In the genomic region with DNA sequence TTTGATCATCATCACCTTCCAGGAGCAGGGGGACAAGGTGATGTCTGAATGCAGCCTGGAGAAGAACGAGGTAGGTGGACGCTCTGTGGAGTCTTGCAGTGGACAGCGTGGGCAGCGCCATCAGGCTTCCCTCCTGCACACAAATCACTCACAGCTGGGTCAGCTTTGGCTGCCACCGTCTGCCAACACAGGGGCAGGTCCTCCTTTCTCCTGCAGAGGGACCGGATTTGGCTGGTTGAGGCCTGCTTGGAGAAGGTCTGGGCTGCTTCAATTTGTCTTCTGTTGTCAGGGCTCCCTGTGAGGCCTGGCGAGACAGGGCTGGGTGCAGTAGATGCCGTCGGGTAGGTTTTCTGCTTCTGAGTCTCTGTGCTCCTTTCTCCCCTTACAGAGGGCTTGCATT, we compare ENCODE assay signal across 16 cellular contexts.
DNase-seq lines count a peak whose midpoint lies in the region; ATAC-seq and TF ChIP-seq lines count a peak whose summit lies in the region.
"Had no signal": no experiment of that assay in that cellular context is flagged by ENCODE, and none has a peak within 500 bp of the region (broad histone marks: within the 10 kb centered on the region; RNA-seq: fewer than 3 reads in every experiment).

No MANE protein-coding gene starts in this region.

- H3K27ac Mint-ChIP-seq in endodermal cell: no peak overlapping the region
- H3K27ac Mint-ChIP-seq: B cell; CD4-positive, CD25-positive, alpha-beta regulatory T cell; CD8-positive, alpha-beta memory T cell had no signal

- no peaks in the 10 kb centered on the region for H3K9me3 ChIP-seq in left ventricle myocardium inferior (replicated peaks)
- H3K9me3 ChIP-seq in endodermal cell (ENCODE audit: control insufficient read depth, low read length): peaks cover 31% of the 10 kb centered on the region
- H3K9me3 ChIP-seq in aorta (ENCODE audit: control insufficient read depth, low read length): no peaks in the 10 kb centered on the region
- no peaks in the 10 kb centered on the region for H3K9me3 ChIP-seq in prostate gland
- H3K9me3 ChIP-seq: BLaER1 treated with 17β-estradiol and CSF1 and Interleukin-3, amounts not matched to agents 10 nM and 100 nM; Caco-2; HAP-1 had no signal

- TF ChIP-seq POLR2A in prostate gland (IDR thresholded peaks at IDR 0.05): no peak

- no peak overlapping the region for H3K9ac ChIP-seq in endodermal cell (ENCODE audit: extremely low read depth, low read length, poor library complexity, severe bottlenecking)
- H3K9ac ChIP-seq: BLaER1 treated with 17β-estradiol and CSF1 and Interleukin-3, amounts not matched to agents 10 nM and 100 nM; GM23248 had no signal

- peaks cover 12% of the 10 kb centered on the region for H3K27me3 ChIP-seq in left ventricle myocardium inferior (ENCODE audit: low read depth)
- H3K27me3 ChIP-seq in endodermal cell (ENCODE audit: control insufficient read depth, insufficient read depth, low read length, poor library complexity, severe bottlenecking): no peaks in the 10 kb centered on the region
- H3K27me3 ChIP-seq in aorta (ENCODE audit: control insufficient read depth in 1 of 2, insufficient read depth in 2 of 2, low read length in 1 of 2): no peaks in the 10 kb centered on the region
- H3K27me3 ChIP-seq in prostate gland (replicated peaks; ENCODE audit: insufficient read depth): no peaks in the 10 kb centered on the region
- H3K27me3 ChIP-seq: BLaER1 treated with 17β-estradiol and CSF1 and Interleukin-3, amounts not matched to agents 10 nM and 100 nM had no signal

- intact Hi-C loops in cardiac septum (cut with DNase I) (no loop called here), left ventricle myocardium inferior (cut with micrococcal nuclease) (no loop called here), posterior vena cava (cut with DNase I) (no loop called here), aorta (cut with DNase I) (no loop called here), prostate gland (cut with DNase I) (no loop called here)

- H3K4me1 Mint-ChIP-seq in endodermal cell: no peaks in the 10 kb centered on the region
- H3K4me1 Mint-ChIP-seq: B cell; CD8-positive, alpha-beta memory T cell had no signal

- H3K27ac ChIP-seq in left ventricle myocardium inferior (replicated peaks) (no peak overlapping the region), endodermal cell (ENCODE audit: low read depth, low read length) (no peak overlapping the region), aorta (ENCODE audit: low read depth in 1 of 2, low read length in 2 of 2) (no peak overlapping the region), prostate gland (no peak overlapping the region)
- H3K27ac ChIP-seq: BLaER1 treated with 17β-estradiol and CSF1 and Interleukin-3, amounts not matched to agents 10 nM and 100 nM; GM23248; HL-60 had no signal

- H3K27me3 Mint-ChIP-seq in endodermal cell (ENCODE audit: insufficient read depth): no peaks in the 10 kb centered on the region

- no peak for ATAC-seq in aorta (ENCODE audit: low FRiP score)
- no peak for ATAC-seq in HG02885 (IDR thresholded peaks at IDR 0.05; ENCODE audit: poor library complexity, unreplicated experiment)

- peak; percentile 46 for DNase-seq in cardiac septum (ENCODE audit: low spot score)
- DNase-seq in left ventricle myocardium inferior: no peak
- DNase-seq in endodermal cell: peak; percentile 11
- peak; percentile 52 for DNase-seq in posterior vena cava (ENCODE audit: low spot score)
- DNase-seq in aorta: peak; percentile 9 to 16
- no peak for DNase-seq in prostate gland (ENCODE audit: low spot score)
- no peak for DNase-seq in COLO668 (lab: John Stamatoyannopoulos, UW; ENCODE audit: unreplicated experiment)
- DNase-seq: CD4-positive, CD25-positive, alpha-beta regulatory T cell; CD8-positive, alpha-beta memory T cell; GM23248 had no signal

- H3K4me1 ChIP-seq in left ventricle myocardium inferior (no peaks in the 10 kb centered on the region), endodermal cell (ENCODE audit: control insufficient read depth, insufficient read depth, low read length) (no peaks in the 10 kb centered on the region), aorta (ENCODE audit: control insufficient read depth in 1 of 2, insufficient read depth in 2 of 2, low read length in 2 of 2) (no peaks in the 10 kb centered on the region), prostate gland (replicated peaks) (no peaks in the 10 kb centered on the region)
- H3K4me1 ChIP-seq: BLaER1 treated with 17β-estradiol and CSF1 and Interleukin-3, amounts not matched to agents 10 nM and 100 nM; Caco-2; HAP-1 had no signal

- no peak overlapping the region for H3K4me3 Mint-ChIP-seq in endodermal cell
- H3K4me3 Mint-ChIP-seq: B cell; CD4-positive, CD25-positive, alpha-beta regulatory T cell; CD8-positive, alpha-beta memory T cell had no signal

- H3K36me3 Mint-ChIP-seq in endodermal cell (ENCODE audit: low read depth): peaks cover 77% of the 10 kb centered on the region
- H3K36me3 Mint-ChIP-seq: CD8-positive, alpha-beta memory T cell had no signal

- TF ChIP-seq CTCF in left ventricle myocardium inferior (IDR thresholded peaks at IDR 0.05; ENCODE audit: borderline replicate concordance) (no peak), endodermal cell (conservative IDR thresholded peaks at IDR 0.05) (no peak), prostate gland (IDR thresholded peaks at IDR 0.05) (no peak)

- H3K36me3 ChIP-seq in left ventricle myocardium inferior (no peaks in the 10 kb centered on the region), endodermal cell (ENCODE audit: control insufficient read depth, insufficient read depth, low read length) (no peaks in the 10 kb centered on the region), aorta (ENCODE audit: control insufficient read depth in 1 of 2, insufficient read depth in 2 of 2, low read length in 1 of 2) (no peaks in the 10 kb centered on the region), prostate gland (no peaks in the 10 kb centered on the region)
- H3K36me3 ChIP-seq: BLaER1 treated with 17β-estradiol and CSF1 and Interleukin-3, amounts not matched to agents 10 nM and 100 nM; HAP-1 had no signal

- H3K9me3 Mint-ChIP-seq in endodermal cell: no peaks in the 10 kb centered on the region
- H3K9me3 Mint-ChIP-seq: CD4-positive, CD25-positive, alpha-beta regulatory T cell; CD8-positive, alpha-beta memory T cell had no signal

- H3K4me3 ChIP-seq in left ventricle myocardium inferior (no peak overlapping the region), endodermal cell (ENCODE audit: low read length) (no peak overlapping the region), aorta (ENCODE audit: low read length in 2 of 2) (no peak overlapping the region), prostate gland (no peak overlapping the region)
- H3K4me3 ChIP-seq: BLaER1 treated with 17β-estradiol and CSF1 and Interleukin-3, amounts not matched to agents 10 nM and 100 nM; GM23248; HAP-1 had no signal

- 87 to 94% methylated on average over 4 to 9 of the region's 9 CpGs for WGBS in endodermal cell (ENCODE audit: insufficient coverage in 1 of 2, insufficient read length in 1 of 2), 2 experiments
- WGBS in aorta, 2 donors: 79 to 83% methylated on average over 9 of the region's 9 CpGs
- 86% methylated on average over 9 of the region's 9 CpGs for WGBS in prostate gland

Comparison
In these comparisons a context has a peak if more than half of its experiments do, and no peak if none do; other contexts are left out.
1. DNase-seq: peak in cardiac septum (single experiment), endodermal cell (single experiment), posterior vena cava (single experiment) and aorta (2 of 2); none in left ventricle myocardium inferior (single experiment), prostate gland (single experiment) and COLO668 (single experiment).